ENCODE assay signal across 30 cellular contexts in genomic region chr12:80059875-80060274, GRCh38. TPM values are rescaled to one million over a fixed set of nuclear protein-coding genes. Genes with fewer than 3 reads are reported as not detected.
"Had no signal": no experiment of that assay in that cellular context is flagged by ENCODE, and none has a peak within 500 bp of the region (broad histone marks: within the 10 kb centered on the region; RNA-seq: fewer than 3 reads in every experiment).

No MANE protein-coding gene starts in this region.

- H3K9me3 Mint-ChIP-seq: activated CD4-positive, alpha-beta T cell treated with anti-CD3 and anti-CD28 coated beads, Interleukin-2, amount 10 ng/mL, durations not matched to agents 7 days and 5 days; activated naive CD4-positive, alpha-beta T cell treated with anti-CD3 and anti-CD28 coated beads, Interleukin-2, amount 50 U/mL, for 24 hours; activated naive CD8-positive, alpha-beta T cell treated with anti-CD3 and anti-CD28 coated beads, Interleukin-2, amount 10 ng/mL, durations not matched to agents 7 days and 5 days; activated T-cell treated with anti-CD3 and anti-CD28 coated beads, Interleukin-2, amount 50 U/mL, for 24 hours; activated T-helper 2 cell treated with anti-CD3 and anti-CD28 coated beads, Interferon-gamma antibody, Interleukin-2, Interleukin-4, amounts not matched to agents 10 μg/mL and 5 μg/mL and 100 μg/mL, durations not matched to agents 14 hours and 24 hours and 36 hours had no signal

- H3K36me3 Mint-ChIP-seq: activated naive CD8-positive, alpha-beta T cell treated with anti-CD3 and anti-CD28 coated beads, Interleukin-2, amount 10 ng/mL, durations not matched to agents 7 days and 5 days had no signal

- H3K27ac Mint-ChIP-seq: activated CD4-positive, alpha-beta T cell treated with anti-CD3 and anti-CD28 coated beads for 36 hours; activated CD4-positive, alpha-beta T cell treated with anti-CD3 and anti-CD28 coated beads, Interleukin-2, amount 10 ng/mL, durations not matched to agents 7 days and 5 days; activated CD8-positive, alpha-beta T cell treated with anti-CD3 and anti-CD28 coated beads, Interleukin-2, amount 10 ng/mL, durations not matched to agents 7 days and 5 days; activated naive CD4-positive, alpha-beta T cell treated with anti-CD3 and anti-CD28 coated beads, Interleukin-2, amount 50 U/mL, for 24 hours; activated naive CD8-positive, alpha-beta T cell treated with anti-CD3 and anti-CD28 coated beads, Interleukin-2, amount 10 ng/mL, durations not matched to agents 7 days and 5 days; activated T-cell treated with anti-CD3 and anti-CD28 coated beads, Interleukin-2, amount 50 U/mL, for 24 hours; activated T-helper 2 cell treated with anti-CD3 and anti-CD28 coated beads, Interferon-gamma antibody, Interleukin-2, Interleukin-4, amounts not matched to agents 10 μg/mL and 5 μg/mL and 100 μg/mL, durations not matched to agents 14 hours and 24 hours and 36 hours had no signal

- H3K36me3 ChIP-seq: ascending aorta, breast epithelium, MG63 had no signal

- DNase-seq: activated CD4-positive, alpha-beta T cell treated with anti-CD3 and anti-CD28 coated beads for 36 hours; activated CD4-positive, alpha-beta T cell treated with anti-CD3 and anti-CD28 coated beads, Interleukin-2, amount 10 ng/mL, durations not matched to agents 7 days and 5 days; activated CD4-positive, alpha-beta T cell treated with anti-CD3 and anti-CD28 coated beads, Interleukin-2, amount 50 U/mL, for 48 hours; activated CD8-positive, alpha-beta T cell treated with anti-CD3 and anti-CD28 coated beads, Interleukin-2, amount 10 ng/mL, durations not matched to agents 7 days and 5 days; activated gamma-delta T cell; activated naive CD4-positive, alpha-beta T cell treated with Interleukin-2 at 50 U/mL for 16 hours; activated naive CD8-positive, alpha-beta T cell treated with anti-CD3 and anti-CD28 coated beads, Interleukin-2, amount 10 ng/mL, durations not matched to agents 7 days and 5 days; activated T-cell treated with anti-CD3 and anti-CD28 coated beads, Interleukin-2, amount 50 U/mL, for 24 hours; amygdala; Kasumi-1; KG1; MG63; NCI-H1048; NCI-H1436; NCI-H1930; NCI-H2081 treated with DMSO at 0.1 percent for 48 hours; NCI-H510A; NCI-H526; NCI-H774; NK-92 treated with Interleukin-12 subunit alpha and Interleukin-12 subunit beta, amount 100 ng/mL, for 24 hours; PC-9; SIG-M5; T-helper 1 cell; T-helper 2 cell; T-helper 9 cell had no signal

- H3K4me1 Mint-ChIP-seq: activated CD4-positive, alpha-beta T cell treated with anti-CD3 and anti-CD28 coated beads for 36 hours; activated CD4-positive, alpha-beta T cell treated with anti-CD3 and anti-CD28 coated beads, Interleukin-2, amount 10 ng/mL, durations not matched to agents 7 days and 5 days; activated naive CD4-positive, alpha-beta T cell treated with anti-CD3 and anti-CD28 coated beads, Interleukin-2, amount 50 U/mL, for 24 hours; activated naive CD8-positive, alpha-beta T cell treated with anti-CD3 and anti-CD28 coated beads, Interleukin-2, amount 10 ng/mL, durations not matched to agents 7 days and 5 days had no signal

- H3K4me1 ChIP-seq: breast epithelium had no signal

- H3K27me3 Mint-ChIP-seq: activated naive CD4-positive, alpha-beta T cell treated with anti-CD3 and anti-CD28 coated beads, Interleukin-2, amount 50 U/mL, for 24 hours; activated T-cell treated with anti-CD3 and anti-CD28 coated beads, Interleukin-2, amount 50 U/mL, for 24 hours had no signal

- H3K27me3 ChIP-seq: ascending aorta, breast epithelium, MG63 had no signal

- H3K9me3 ChIP-seq: ascending aorta, breast epithelium, MG63 had no signal

- H3K4me3 Mint-ChIP-seq: activated CD4-positive, alpha-beta T cell treated with anti-CD3 and anti-CD28 coated beads for 36 hours; activated CD4-positive, alpha-beta T cell treated with anti-CD3 and anti-CD28 coated beads, Interleukin-2, amount 10 ng/mL, durations not matched to agents 7 days and 5 days; activated CD8-positive, alpha-beta T cell treated with anti-CD3 and anti-CD28 coated beads, Interleukin-2, amount 10 ng/mL, durations not matched to agents 7 days and 5 days; activated naive CD4-positive, alpha-beta T cell treated with anti-CD3 and anti-CD28 coated beads, Interleukin-2, amount 50 U/mL, for 24 hours; activated naive CD8-positive, alpha-beta T cell treated with anti-CD3 and anti-CD28 coated beads, Interleukin-2, amount 10 ng/mL, durations not matched to agents 7 days and 5 days; activated T-cell treated with anti-CD3 and anti-CD28 coated beads, Interleukin-2, amount 50 U/mL, for 24 hours had no signal

- H3K27ac ChIP-seq: ascending aorta, breast epithelium, PC-9, RWPE1 had no signal

- H3K4me3 ChIP-seq: ascending aorta, breast epithelium, MG63, PC-9 had no signal

RNA-seq across cellular contexts. Expression of gene OTOGL, which starts 39.5 kb away (rescaled TPM):
- total RNA-seq: activated CD4-positive, alpha-beta T cell treated with anti-CD3 and anti-CD28 coated beads for 36 hours; activated CD4-positive, alpha-beta T cell treated with anti-CD3 and anti-CD28 coated beads, Interleukin-2, amount 10 ng/mL, durations not matched to agents 7 days and 5 days; activated CD8-positive, alpha-beta T cell treated with anti-CD3 and anti-CD28 coated beads, Interleukin-2, amount 10 ng/mL, durations not matched to agents 7 days and 5 days; activated naive CD8-positive, alpha-beta T cell treated with anti-CD3 and anti-CD28 coated beads, Interleukin-2, amount 10 ng/mL, durations not matched to agents 7 days and 5 days; ascending aorta; PC-9 had no signal
